In the genomic region with DNA sequence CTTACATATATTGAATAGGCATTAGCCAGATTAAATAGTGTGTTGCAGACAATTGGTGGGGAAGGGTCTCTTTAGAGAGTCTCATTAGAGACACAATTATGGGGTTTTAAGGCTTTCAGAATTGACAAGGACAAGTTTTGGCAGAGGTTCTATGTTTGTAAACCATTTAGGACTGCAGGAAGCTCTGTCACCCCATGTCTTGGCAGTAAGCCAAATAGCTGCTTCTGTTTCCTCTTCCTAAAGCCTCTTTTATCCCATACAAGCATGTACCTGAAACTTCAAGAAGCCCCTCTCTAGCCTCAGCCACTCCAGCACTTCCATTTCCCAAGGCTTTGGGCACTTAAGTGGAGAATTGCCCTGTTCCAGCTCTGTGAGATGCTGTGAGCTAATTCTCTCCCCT, we compare ENCODE assay signal across 10 cellular contexts. TPM values are rescaled to one million over a fixed set of nuclear protein-coding genes. Genes with fewer than 3 reads are reported as not detected.
DNase-seq lines count a peak whose midpoint lies in the region; ATAC-seq and TF ChIP-seq lines count a peak whose summit lies in the region.
"Had no signal": no experiment of that assay in that cellular context is flagged by ENCODE, and none has a peak within 500 bp of the region (broad histone marks: within the 10 kb centered on the region; RNA-seq: fewer than 3 reads in every experiment).

No MANE protein-coding gene starts in this region.

- H3K4me3 ChIP-seq in Peyer's patch (no peak overlapping the region), upper lobe of left lung (no peak overlapping the region)
- H3K4me3 ChIP-seq: body of pancreas, heart right ventricle had no signal

- TF ChIP-seq CTCF in Peyer's patch (IDR thresholded peaks at IDR 0.05) (no peak), upper lobe of left lung (IDR thresholded peaks at IDR 0.05) (no peak)

- H3K27ac ChIP-seq in Peyer's patch = no peak overlapping the region
- no peak overlapping the region for H3K27ac ChIP-seq in upper lobe of left lung
- H3K27ac ChIP-seq: body of pancreas, heart right ventricle had no signal

- in situ Hi-C loops in KBM-7 (cut with MboI; ENCODE audit: low pct_unique_long_range_greater_than_20kb, low sequenced_read_pairs) = no loop called here

- DNase-seq in COLO829 (ENCODE audit: low spot score) = peak; percentile 42
- DNase-seq in KBM-7 = peak; percentile 56
- DNase-seq in NCI-H524 treated with DMSO at 0.1 percent for 48 hours (lab: John Stamatoyannopoulos, UW) = peak; percentile 48
- peak; percentile 28 for DNase-seq in fibroblast of peridontal ligament (ENCODE audit: extremely low read depth)
- no peak for DNase-seq in Peyer's patch
- no peak for DNase-seq in upper lobe of left lung
- DNase-seq in HuH-7 (ENCODE audit: low spot score) = no peak
- DNase-seq: heart right ventricle had no signal

- no peak for TF ChIP-seq POLR2A in Peyer's patch (IDR thresholded peaks at IDR 0.05)
- no peak for TF ChIP-seq POLR2A in upper lobe of left lung (IDR thresholded peaks at IDR 0.05)

- H3K36me3 ChIP-seq in Peyer's patch = no peaks in the 10 kb centered on the region
- peaks cover 0 to 7% (median 2%) of the 10 kb centered on the region in 4 donors for H3K36me3 ChIP-seq in upper lobe of left lung
- H3K36me3 ChIP-seq: heart right ventricle had no signal

- H3K4me1 ChIP-seq in Peyer's patch (peaks cover 0 to 4% (median 0%) of the 10 kb centered on the region in 4 donors), upper lobe of left lung (peaks cover 11 to 15% (median 11%) of the 10 kb centered on the region in 4 donors)

- H3K9me3 ChIP-seq in Peyer's patch (no peaks in the 10 kb centered on the region), upper lobe of left lung (no peaks in the 10 kb centered on the region)
- H3K9me3 ChIP-seq: body of pancreas, heart right ventricle had no signal

- ATAC-seq in upper lobe of left lung (ENCODE audit: low FRiP score in 2 of 2) (no peak), GM18907 (IDR thresholded peaks at IDR 0.05; ENCODE audit: unreplicated experiment) (no peak)
- ATAC-seq: body of pancreas had no signal

- H3K27me3 ChIP-seq in Peyer's patch (no peaks in the 10 kb centered on the region), upper lobe of left lung (no peaks in the 10 kb centered on the region)
- H3K27me3 ChIP-seq: body of pancreas, heart right ventricle had no signal

- TF ChIP-seq EP300 in upper lobe of left lung (IDR thresholded peaks at IDR 0.05) = no peak

RNA-seq across cellular contexts. Expression of a gene that starts 21.8 kb away (rescaled TPM):
- total RNA-seq in Peyer's patch (1 to 10 TPM in 3 of 4 donors, not detected in 1; 1.6 to 2.5 (median 2.1) TPM), upper lobe of left lung (10 to 100 TPM in 3 of 6 donors, 1 to 10 TPM in 3; 3.9 to 23.3 (median 11.1) TPM)

Comparison
In these comparisons a context has a peak if more than half of its experiments do, and no peak if none do; other contexts are left out.
1. DNase-seq: peak in COLO829 (single experiment), KBM-7 (single experiment), NCI-H524 treated with DMSO at 0.1 percent for 48 hours (single experiment) and fibroblast of peridontal ligament (single experiment); none in Peyer's patch (0 of 3), upper lobe of left lung (0 of 2) and HuH-7 (single experiment).